Comparison of ENCODE assay signal across 2 cellular contexts in the genomic region with DNA sequence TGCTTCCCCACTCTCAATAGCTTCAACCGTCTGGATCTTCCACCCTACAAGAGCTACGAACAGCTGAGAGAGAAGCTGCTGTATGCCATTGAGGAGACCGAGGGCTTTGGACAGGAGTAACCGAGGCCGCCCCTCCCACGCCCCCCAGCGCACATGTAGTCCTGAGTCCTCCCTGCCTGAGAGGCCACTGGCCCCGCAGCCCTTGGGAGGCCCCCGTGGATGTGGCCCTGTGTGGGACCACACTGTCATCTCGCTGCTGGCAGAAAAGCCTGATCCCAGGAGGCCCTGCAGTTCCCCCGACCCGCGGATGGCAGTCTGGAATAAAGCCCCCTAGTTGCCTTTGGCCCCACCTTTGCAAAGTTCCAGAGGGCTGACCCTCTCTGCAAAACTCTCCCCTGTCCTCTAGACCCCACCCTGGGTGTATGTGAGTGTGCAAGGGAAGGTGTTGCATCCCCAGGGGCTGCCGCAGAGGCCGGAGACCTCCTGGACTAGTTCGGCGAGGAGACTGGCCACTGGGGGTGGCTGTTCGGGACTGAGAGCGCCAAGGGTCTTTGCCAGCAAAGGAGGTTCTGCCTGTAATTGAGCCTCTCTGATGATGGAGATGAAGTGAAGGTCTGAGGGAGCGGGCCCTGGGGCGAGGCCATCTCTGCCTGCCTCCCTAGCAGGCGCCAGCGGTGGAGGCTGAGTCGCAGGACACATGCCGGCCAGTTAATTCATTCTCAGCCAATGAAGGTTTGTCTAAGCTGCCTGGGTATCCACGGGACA.
TF ChIP-seq lines count a peak whose summit lies in the region.

No MANE protein-coding gene starts in this region.

TF ChIP-seq in K562, 482 proteins besides CTCF, POLR2A, EP300 and RAD21 (continued from another document):
- TF ChIP-seq, protein P1, sequence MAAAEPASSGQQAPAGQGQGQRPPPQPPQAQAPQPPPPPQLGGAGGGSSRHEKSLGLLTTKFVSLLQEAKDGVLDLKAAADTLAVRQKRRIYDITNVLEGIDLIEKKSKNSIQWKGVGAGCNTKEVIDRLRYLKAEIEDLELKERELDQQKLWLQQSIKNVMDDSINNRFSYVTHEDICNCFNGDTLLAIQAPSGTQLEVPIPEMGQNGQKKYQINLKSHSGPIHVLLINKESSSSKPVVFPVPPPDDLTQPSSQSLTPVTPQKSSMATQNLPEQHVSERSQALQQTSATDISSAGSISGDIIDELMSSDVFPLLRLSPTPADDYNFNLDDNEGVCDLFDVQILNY (CRISPR knock-in tag; IDR thresholded peaks at IDR 0.05) = no peak
- TF ChIP-seq PHB (CRISPR knock-in tag; IDR thresholded peaks at IDR 0.05) = no peak
- TF ChIP-seq, protein P2, sequence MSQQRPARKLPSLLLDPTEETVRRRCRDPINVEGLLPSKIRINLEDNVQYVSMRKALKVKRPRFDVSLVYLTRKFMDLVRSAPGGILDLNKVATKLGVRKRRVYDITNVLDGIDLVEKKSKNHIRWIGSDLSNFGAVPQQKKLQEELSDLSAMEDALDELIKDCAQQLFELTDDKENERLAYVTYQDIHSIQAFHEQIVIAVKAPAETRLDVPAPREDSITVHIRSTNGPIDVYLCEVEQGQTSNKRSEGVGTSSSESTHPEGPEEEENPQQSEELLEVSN (IDR thresholded peaks at IDR 0.05; ENCODE audit: borderline replicate concordance in 1 of 2, extremely low read depth in 1 of 2, insufficient read depth in 1 of 2, insufficient read length in 1 of 2, low read depth in 1 of 2, low read length in 1 of 2, poor library complexity in 1 of 2, severe bottlenecking in 1 of 2) = no peak

TF ChIP-seq in HEK293T, 16 proteins besides CTCF, POLR2A, EP300 and RAD21 (continued from another document):
- TF ChIP-seq, protein P3, sequence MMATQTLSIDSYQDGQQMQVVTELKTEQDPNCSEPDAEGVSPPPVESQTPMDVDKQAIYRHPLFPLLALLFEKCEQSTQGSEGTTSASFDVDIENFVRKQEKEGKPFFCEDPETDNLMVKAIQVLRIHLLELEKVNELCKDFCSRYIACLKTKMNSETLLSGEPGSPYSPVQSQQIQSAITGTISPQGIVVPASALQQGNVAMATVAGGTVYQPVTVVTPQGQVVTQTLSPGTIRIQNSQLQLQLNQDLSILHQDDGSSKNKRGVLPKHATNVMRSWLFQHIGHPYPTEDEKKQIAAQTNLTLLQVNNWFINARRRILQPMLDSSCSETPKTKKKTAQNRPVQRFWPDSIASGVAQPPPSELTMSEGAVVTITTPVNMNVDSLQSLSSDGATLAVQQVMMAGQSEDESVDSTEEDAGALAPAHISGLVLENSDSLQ (IDR thresholded peaks at IDR 0.05) = no peak
- TF ChIP-seq CTBP1 (IDR thresholded peaks at IDR 0.05; ENCODE audit: borderline replicate concordance) (no peak), NFRKB (IDR thresholded peaks at IDR 0.05) (no peak), SP1 (IDR thresholded peaks at IDR 0.05) (no peak), ELF4 (IDR thresholded peaks at IDR 0.05) (no peak), FOXA1 (IDR thresholded peaks at IDR 0.05) (no peak), SUZ12 (IDR thresholded peaks at IDR 0.05) (no peak), L3MBTL2 (conservative IDR thresholded peaks at IDR 0.05) (no peak), BHLHE40 (IDR thresholded peaks at IDR 0.05; ENCODE audit: borderline replicate concordance) (no peak)
TF ChIP-seq in HEK293T: peak in this region for 0.
